15 cellular contexts compared by ENCODE assay signal in the genomic region with DNA sequence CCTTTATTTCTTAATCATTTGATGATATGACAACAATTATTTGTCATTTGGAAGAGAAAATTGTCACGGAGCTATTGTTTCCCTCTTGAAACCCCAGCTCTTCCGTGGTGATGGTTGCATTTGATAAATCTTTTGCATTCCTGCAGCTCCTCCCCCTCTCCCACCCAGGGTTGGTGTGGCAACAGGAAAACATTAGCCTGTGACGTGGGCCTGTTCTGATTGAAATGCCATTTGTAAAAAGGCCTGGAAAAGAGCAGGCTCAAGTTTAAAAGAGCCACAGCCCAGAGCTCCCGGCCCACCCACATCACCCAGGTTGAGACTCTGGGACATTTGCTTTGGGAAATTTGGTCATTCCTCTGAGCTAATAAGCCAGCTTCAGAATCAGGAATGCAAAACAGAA.
DNase-seq lines count a peak whose midpoint lies in the region; ATAC-seq and TF ChIP-seq lines count a peak whose summit lies in the region.
"Had no signal": no experiment of that assay in that cellular context is flagged by ENCODE, and none has a peak within 500 bp of the region (broad histone marks: within the 10 kb centered on the region; RNA-seq: fewer than 3 reads in every experiment).

No MANE protein-coding gene starts in this region.

- intact Hi-C loops in cardiac septum (cut with DNase I) (no loop called here), left ventricle myocardium inferior (cut with micrococcal nuclease) (loop anchor here (10.0 kb wide), 1 partner anchor 730 kb away; no protein-coding TSS in a partner anchor), aorta (cut with DNase I) (no loop called here)

- DNase-seq in cardiac septum (ENCODE audit: low spot score) (peak; percentile 49), left ventricle myocardium inferior (no peak), endodermal cell (no peak), aorta (no peak)
- DNase-seq in activated CD8-positive, alpha-beta memory T cell treated with anti-CD3 and anti-CD28 coated beads for 24 hours, result no peak
- no peak for DNase-seq in activated CD8-positive, alpha-beta memory T cell treated with anti-CD3 and anti-CD28 coated beads, Interleukin-2, amount 50 U/mL, for 48 hours
- DNase-seq: activated effector memory CD4-positive, alpha-beta T cell treated with Interleukin-2 at 50 U/mL for 16 hours; Kasumi-1; NCI-H2081 treated with DMSO at 0.1 percent for 48 hours; OCI-M1; T-helper 2 cell had no signal

- peaks cover 9% of the 10 kb centered on the region for H3K9me3 Mint-ChIP-seq in endodermal cell

- WGBS in endodermal cell (ENCODE audit: insufficient coverage in 1 of 2, insufficient read length in 1 of 2), 2 experiments, result 55 to 67% methylated on average over 1 to 4 of the region's 4 CpGs
- WGBS in mesodermal cell (ENCODE audit: insufficient coverage in 2 of 2), 2 experiments, result no CpG with 5 or more reads among the region's 4 CpGs
- WGBS in aorta, 2 donors, result 44 to 46% methylated on average over 4 of the region's 4 CpGs

- H3K27me3 ChIP-seq in left ventricle myocardium inferior (ENCODE audit: low read depth), result peaks cover 80% of the 10 kb centered on the region
- H3K27me3 ChIP-seq in endodermal cell (ENCODE audit: control insufficient read depth, insufficient read depth, low read length, poor library complexity, severe bottlenecking), result no peaks in the 10 kb centered on the region
- H3K27me3 ChIP-seq in aorta (ENCODE audit: control insufficient read depth in 1 of 2, insufficient read depth in 2 of 2, low read length in 1 of 2), result peaks cover 0 to 2% of the 10 kb centered on the region in 2 donors
- H3K27me3 ChIP-seq: cardiac muscle cell had no signal

- no peak overlapping the region for H3K9ac ChIP-seq in endodermal cell (ENCODE audit: extremely low read depth, low read length, poor library complexity, severe bottlenecking)

- no peak overlapping the region for H3K27ac Mint-ChIP-seq in endodermal cell

- no peak overlapping the region for H3K4me3 ChIP-seq in left ventricle myocardium inferior
- no peak overlapping the region for H3K4me3 ChIP-seq in endodermal cell (ENCODE audit: low read length)
- H3K4me3 ChIP-seq in mesodermal cell (ENCODE audit: extremely low read depth, insufficient read depth, low read length, poor library complexity, severe bottlenecking), result no peak overlapping the region
- no peak overlapping the region for H3K4me3 ChIP-seq in aorta (ENCODE audit: low read length in 2 of 2)
- H3K4me3 ChIP-seq: A549, cardiac muscle cell had no signal

- no peaks in the 10 kb centered on the region for H3K36me3 Mint-ChIP-seq in endodermal cell (ENCODE audit: low read depth)

- no peak overlapping the region for H3K27ac ChIP-seq in left ventricle myocardium inferior (replicated peaks)
- peak overlapping the region; percentile 72 for H3K27ac ChIP-seq in endodermal cell (ENCODE audit: low read depth, low read length)
- H3K27ac ChIP-seq in mesodermal cell (ENCODE audit: low read depth, low read length, severe bottlenecking), result peak overlapping the region; percentile 72
- no peak overlapping the region for H3K27ac ChIP-seq in aorta (ENCODE audit: low read depth in 1 of 2, low read length in 2 of 2)
- H3K27ac ChIP-seq: A549, cardiac muscle cell had no signal

- H3K4me1 ChIP-seq in left ventricle myocardium inferior (no peaks in the 10 kb centered on the region), endodermal cell (ENCODE audit: control insufficient read depth, insufficient read depth, low read length) (no peaks in the 10 kb centered on the region), mesodermal cell (ENCODE audit: control insufficient read depth, insufficient read depth, low read length, poor library complexity, severe bottlenecking) (peaks cover 31% of the 10 kb centered on the region), aorta (ENCODE audit: control insufficient read depth in 1 of 2, insufficient read depth in 2 of 2, low read length in 2 of 2) (no peaks in the 10 kb centered on the region)
- H3K4me1 ChIP-seq: A549 had no signal

- TF ChIP-seq CTCF in left ventricle myocardium inferior (IDR thresholded peaks at IDR 0.05; ENCODE audit: borderline replicate concordance) (no peak), endodermal cell (conservative IDR thresholded peaks at IDR 0.05) (no peak)

- H3K9me3 ChIP-seq in left ventricle myocardium inferior (replicated peaks), result peaks cover 9% of the 10 kb centered on the region
- H3K9me3 ChIP-seq in endodermal cell (ENCODE audit: control insufficient read depth, low read length), result peaks cover 1% of the 10 kb centered on the region
- peaks cover 10% of the 10 kb centered on the region for H3K9me3 ChIP-seq in mesodermal cell (ENCODE audit: control insufficient read depth, low read length)
- H3K9me3 ChIP-seq in aorta (ENCODE audit: control insufficient read depth, low read length), result no peaks in the 10 kb centered on the region

- H3K4me1 Mint-ChIP-seq in endodermal cell, result peaks cover 18% of the 10 kb centered on the region

- peaks cover 4% of the 10 kb centered on the region for H3K27me3 Mint-ChIP-seq in endodermal cell (ENCODE audit: insufficient read depth)

- no peak overlapping the region for H3K4me3 Mint-ChIP-seq in endodermal cell

- H3K36me3 ChIP-seq in left ventricle myocardium inferior (no peaks in the 10 kb centered on the region), endodermal cell (ENCODE audit: control insufficient read depth, insufficient read depth, low read length) (no peaks in the 10 kb centered on the region), mesodermal cell (ENCODE audit: control insufficient read depth, insufficient read depth, low read length) (no peaks in the 10 kb centered on the region), aorta (ENCODE audit: control insufficient read depth in 1 of 2, insufficient read depth in 2 of 2, low read length in 1 of 2) (no peaks in the 10 kb centered on the region)
- H3K36me3 ChIP-seq: cardiac muscle cell had no signal

- peak; percentile 60 for ATAC-seq in aorta (ENCODE audit: low FRiP score)
- no peak for ATAC-seq in GM21390 (IDR thresholded peaks at IDR 0.05; ENCODE audit: unreplicated experiment)
- ATAC-seq: A549 had no signal

Comparison
In these comparisons a context has a peak if more than half of its experiments do, and no peak if none do; other contexts are left out.
1. H3K27ac ChIP-seq: peak in endodermal cell (single experiment) and mesodermal cell (single experiment); none in left ventricle myocardium inferior (single experiment) and aorta (0 of 2).